Comparison of ENCODE assay signal across 8 cellular contexts in the genomic region with DNA sequence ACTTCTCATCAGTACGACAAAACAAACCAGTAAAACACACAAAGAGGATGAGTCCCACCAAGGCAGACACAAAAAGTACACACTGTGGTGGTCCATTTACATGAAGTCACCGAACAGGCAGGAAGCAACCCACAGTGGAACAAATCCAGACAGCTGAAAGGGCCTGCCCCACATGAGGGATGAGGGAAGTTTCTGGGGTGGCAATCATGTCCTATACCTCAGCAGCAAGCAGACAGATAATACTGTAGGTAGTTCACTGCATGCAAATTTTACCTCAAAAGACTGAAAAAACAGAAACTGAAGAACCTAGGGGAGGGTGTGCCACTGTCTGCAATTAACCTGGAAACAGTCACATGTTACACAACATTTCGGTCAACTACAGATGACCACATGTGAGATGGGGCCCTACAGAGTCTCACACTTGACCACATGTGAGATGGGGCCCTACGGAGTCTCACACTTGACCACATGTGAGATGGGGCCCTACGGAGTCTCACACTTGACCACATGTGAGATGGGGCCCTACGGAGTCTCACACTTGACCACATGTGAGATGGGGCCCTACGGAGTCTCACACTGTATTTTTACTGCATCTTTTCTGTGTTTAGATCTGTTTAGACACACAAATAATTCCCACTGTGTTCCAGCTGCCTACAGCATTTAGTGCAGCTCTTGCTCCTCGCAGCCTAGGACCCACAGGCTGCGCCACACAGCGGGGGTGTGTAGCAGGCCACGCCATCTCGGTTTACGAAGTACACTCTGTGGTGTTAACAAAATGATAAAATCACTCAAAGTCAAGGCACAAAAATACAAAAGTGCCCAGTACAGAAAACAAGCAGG. TPM values are rescaled to one million over a fixed set of nuclear protein-coding genes. Genes with fewer than 3 reads are reported as not detected.
DNase-seq lines count a peak whose midpoint lies in the region; ATAC-seq and TF ChIP-seq lines count a peak whose summit lies in the region.

No MANE protein-coding gene starts in this region.

- no peaks in the 10 kb centered on the region for H3K27me3 ChIP-seq in esophagus squamous epithelium
- no peaks in the 10 kb centered on the region for H3K27me3 ChIP-seq in tibial nerve
- no peaks in the 10 kb centered on the region for H3K27me3 ChIP-seq in Peyer's patch

- H3K4me3 ChIP-seq in esophagus squamous epithelium (no peak overlapping the region), tibial nerve (no peak overlapping the region), Peyer's patch (no peak overlapping the region)

- DNase-seq in CD14-positive monocyte (ENCODE audit: low spot score) (no peak), esophagus squamous epithelium (lab: John Stamatoyannopoulos, UW) (no peak), tibial nerve (ENCODE audit: low spot score in 2 of 2) (no peak), Peyer's patch (no peak), DMS53 (lab: John Stamatoyannopoulos, UW) (no peak), Ammon's horn (ENCODE audit: low spot score) (no peak)

- H3K4me1 ChIP-seq in esophagus squamous epithelium (peaks cover 0 to 16% (median 0%) of the 10 kb centered on the region in 3 donors), tibial nerve (peaks cover 0 to 3% (median 0%) of the 10 kb centered on the region in 4 donors), Peyer's patch (no peaks in the 10 kb centered on the region)

- H3K9me3 ChIP-seq in esophagus squamous epithelium (no peaks in the 10 kb centered on the region), tibial nerve (no peaks in the 10 kb centered on the region), Peyer's patch (no peaks in the 10 kb centered on the region)

- no peak overlapping the region for H3K4me3 Mint-ChIP-seq in CD14-positive monocyte

- no peak for TF ChIP-seq POLR2A in esophagus squamous epithelium (IDR thresholded peaks at IDR 0.05)
- no peak for TF ChIP-seq POLR2A in tibial nerve (IDR thresholded peaks at IDR 0.05)
- TF ChIP-seq POLR2A in Peyer's patch (IDR thresholded peaks at IDR 0.05), result no peak

- peaks cover 11% of the 10 kb centered on the region for H3K4me1 Mint-ChIP-seq in CD14-positive monocyte

- H3K27me3 Mint-ChIP-seq in CD14-positive monocyte (ENCODE audit: low read depth in 3 of 3), result peaks cover 0 to 2% (median 2%) of the 10 kb centered on the region in 3 donors

- peaks cover 73 to 82% of the 10 kb centered on the region in 2 donors for H3K36me3 Mint-ChIP-seq in CD14-positive monocyte

- intact Hi-C loops in CD14-positive monocyte (cut with micrococcal nuclease) (no loop called here), esophagus squamous epithelium (cut with DNase I) (no loop called here)

- TF ChIP-seq CTCF in CD14-positive monocyte (IDR thresholded peaks at IDR 0.05) (no peak), esophagus squamous epithelium (IDR thresholded peaks at IDR 0.05) (no peak), tibial nerve (IDR thresholded peaks at IDR 0.05) (no peak), Peyer's patch (IDR thresholded peaks at IDR 0.05) (no peak)

- peak overlapping the region in 6 of 7 donors; percentile 17 to 83 (median 81) for H3K27ac Mint-ChIP-seq in CD14-positive monocyte

- H3K27ac ChIP-seq in esophagus squamous epithelium, result peak overlapping the region in 3 of 4 donors; percentile 53 to 74 (median 68)
- H3K27ac ChIP-seq in tibial nerve, result peak overlapping the region in 1 of 4 donors; percentile 70
- peak overlapping the region in 1 of 4 donors; percentile 20 for H3K27ac ChIP-seq in Peyer's patch

- peak; percentile 97 for ATAC-seq in GM19395 (IDR thresholded peaks at IDR 0.05; ENCODE audit: unreplicated experiment)
- ATAC-seq in HG03342 (IDR thresholded peaks at IDR 0.05; ENCODE audit: unreplicated experiment), result peak; percentile 79

- peaks cover 0 to 82% (median 14%) of the 10 kb centered on the region in 3 donors for H3K36me3 ChIP-seq in esophagus squamous epithelium
- peaks cover 0 to 87% (median 0%) of the 10 kb centered on the region in 3 donors for H3K36me3 ChIP-seq in tibial nerve
- peaks cover 0 to 66% (median 0%) of the 10 kb centered on the region in 3 donors for H3K36me3 ChIP-seq in Peyer's patch

- H3K9me3 Mint-ChIP-seq in CD14-positive monocyte, result no peaks in the 10 kb centered on the region

- no peak for TF ChIP-seq EP300 in tibial nerve (IDR thresholded peaks at IDR 0.05)

- 69 to 75% methylated on average over 12 of the region's 13 CpGs for whole genome bisulfite sequencing in esophagus squamous epithelium, 2 donors
- WGBS in tibial nerve, 2 donors, result 76 to 81% methylated on average over 13 of the region's 13 CpGs

RNA-seq across cellular contexts. Expression of gene PCID2, which starts 22.2 kb away (rescaled TPM):
- 10 to 100 TPM; 31.5 to 34.2 TPM for polyA plus RNA-seq in CD14-positive monocyte
- total RNA-seq in esophagus squamous epithelium (10 to 100 TPM; 21.0 to 47.9 (median 33.6) TPM), tibial nerve (10 to 100 TPM; 38.6 to 61.5 (median 49.5) TPM), Peyer's patch (10 to 100 TPM; 24.9 to 42.1 (median 36.8) TPM)

RNA-seq across cellular contexts. Expression of gene CUL4A, which starts 23.1 kb away (rescaled TPM):
- polyA plus RNA-seq in CD14-positive monocyte, result 10 to 100 TPM; 32.0 to 33.7 TPM
- total RNA-seq in esophagus squamous epithelium, result 100 to 1,000 TPM in 1 of 4 donors, 10 to 100 TPM in 3; 55.8 to 110 (median 76.8) TPM
- total RNA-seq in tibial nerve, result 100 to 1,000 TPM in 2 of 4 donors, 10 to 100 TPM in 2; 67.3 to 268 (median 101) TPM
- 100 to 1,000 TPM in 3 of 4 donors, 10 to 100 TPM in 1; 83.9 to 206 (median 114) TPM for total RNA-seq in Peyer's patch

RNA-seq across cellular contexts. Expression of gene PROZ, which starts 27.8 kb away (rescaled TPM):
- polyA plus RNA-seq in CD14-positive monocyte, result not detected
- total RNA-seq in esophagus squamous epithelium (not detected), tibial nerve (not detected), Peyer's patch (under 1 TPM in 1 of 4 donors, not detected in 3; 0.53 TPM)
